ENCODE assay signal across 18 cellular contexts in the genomic region with DNA sequence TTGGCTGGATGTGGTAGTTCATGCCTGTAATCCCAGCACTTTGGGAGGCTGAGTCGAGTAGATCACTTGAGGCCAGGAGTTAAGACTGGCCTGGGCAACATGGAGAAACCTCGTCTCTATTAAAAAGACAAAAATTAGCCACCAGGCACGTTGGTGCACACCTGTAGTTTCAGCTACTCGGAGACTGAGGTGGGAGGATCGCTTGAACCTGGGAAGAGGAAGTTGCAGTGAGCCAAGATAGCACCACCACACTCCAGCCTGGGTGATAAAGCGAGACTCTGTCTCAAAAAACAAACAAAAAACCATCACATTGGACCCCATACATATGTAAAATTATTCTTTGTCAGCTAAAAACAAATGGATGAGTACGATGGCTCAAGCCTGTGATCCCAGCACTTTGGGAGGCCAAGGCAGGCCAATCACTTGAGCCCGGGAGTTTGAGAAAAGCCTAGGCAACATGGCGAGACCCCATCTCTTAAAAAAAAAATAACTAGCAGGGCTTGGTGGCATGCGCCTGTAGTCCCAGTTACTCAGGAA. TPM values are rescaled to one million over a fixed set of nuclear protein-coding genes. Genes with fewer than 3 reads are reported as not detected.
A peak's percentile ranks its signal among the peaks of the same experiment; 100 is the strongest.
DNase-seq lines count a peak whose midpoint lies in the region; ATAC-seq and TF ChIP-seq lines count a peak whose summit lies in the region.
"Had no signal": no experiment of that assay in that cellular context is flagged by ENCODE, and none has a peak within 500 bp of the region (broad histone marks: within the 10 kb centered on the region; RNA-seq: fewer than 3 reads in every experiment).

No MANE protein-coding gene starts in this region.

- H3K14ac ChIP-seq in H9 (ENCODE audit: insufficient read depth, low read length) (no peak overlapping the region), trophoblast cell (ENCODE audit: low read length) (peak overlapping the region; percentile 20)

- no peak overlapping the region for H3K18ac ChIP-seq in H9 (ENCODE audit: insufficient read length, low read depth, low read length)
- peak overlapping the region; percentile 35 for H3K18ac ChIP-seq in trophoblast cell (ENCODE audit: low read length)

- no peak overlapping the region for H3K9ac ChIP-seq in H9 (ENCODE audit: extremely low read depth, insufficient read length, low read length)
- no peak overlapping the region for H3K9ac ChIP-seq in trophoblast cell (ENCODE audit: low read length)
- H3K9ac ChIP-seq in endodermal cell (ENCODE audit: extremely low read depth, low read length, poor library complexity, severe bottlenecking), result no peak overlapping the region

- no peak overlapping the region for H3K27ac ChIP-seq in H9 (ENCODE audit: insufficient read length, low read depth, low read length)
- H3K27ac ChIP-seq in trophoblast cell (ENCODE audit: low read depth, low read length), result peak overlapping the region; percentile 55
- peak overlapping the region; percentile 19 to 62 for H3K27ac ChIP-seq in tibial artery
- H3K27ac ChIP-seq in endodermal cell (ENCODE audit: low read depth, low read length), result no peak overlapping the region
- H3K27ac ChIP-seq: RWPE1 had no signal

- no peak overlapping the region for H4K8ac ChIP-seq in H9 (replicated peaks; ENCODE audit: insufficient read length, low read depth, low read length)
- no peak overlapping the region for H4K8ac ChIP-seq in trophoblast cell (ENCODE audit: low read depth, low read length)

- H3K9me3 ChIP-seq in H9 (ENCODE audit: control insufficient read depth, low read depth, low read length) (no peaks in the 10 kb centered on the region), trophoblast cell (ENCODE audit: insufficient read depth, low read depth, low read length) (no peaks in the 10 kb centered on the region), tibial artery (no peaks in the 10 kb centered on the region), endodermal cell (ENCODE audit: control insufficient read depth, low read length) (no peaks in the 10 kb centered on the region)

- H2AFZ ChIP-seq in H9 (ENCODE audit: low read length), result no peak overlapping the region
- no peak overlapping the region for H2AFZ ChIP-seq in trophoblast cell (ENCODE audit: insufficient read depth, low read length, poor library complexity)

- H2BK20ac ChIP-seq in H9 (ENCODE audit: low read depth, low read length, poor library complexity, severe bottlenecking), result no peak overlapping the region

- H2BK120ac ChIP-seq in H9 (ENCODE audit: low read depth, low read length, poor library complexity, severe bottlenecking) (no peak overlapping the region), trophoblast cell (ENCODE audit: insufficient read depth, low read length, poor library complexity) (peak overlapping the region; percentile 81)

- DNase-seq in H9, result no peak
- DNase-seq in trophoblast cell, result no peak
- no peak for DNase-seq in tibial artery
- no peak for DNase-seq in endodermal cell
- no peak for DNase-seq in kidney tubule cell (ENCODE audit: low spot score)
- DNase-seq in NCI-H748 treated with DMSO at 0.1 percent for 48 hours (lab: John Stamatoyannopoulos, UW), result no peak
- DNase-seq: Calu3; CD4-positive, alpha-beta memory T cell; EL; KBM-7; NCI-H1105; NCI-H1694; NCI-H2081 treated with DMSO at 0.1 percent for 48 hours; NCI-H774 had no signal

- no peaks in the 10 kb centered on the region; the same call in 1 of the 2 replicates for H3K4me1 ChIP-seq in H9 (ENCODE audit: insufficient read depth, low read length)
- H3K4me1 ChIP-seq in trophoblast cell (ENCODE audit: control insufficient read depth in 1 of 2, insufficient read depth in 2 of 2, low read length in 2 of 2), result peaks cover 23% of the 10 kb centered on the region in 2 experiments
- H3K4me1 ChIP-seq in tibial artery, result peaks cover 0 to 50% (median 37%) of the 10 kb centered on the region in 4 donors
- peaks cover 3% of the 10 kb centered on the region for H3K4me1 ChIP-seq in endodermal cell (ENCODE audit: control insufficient read depth, insufficient read depth, low read length)

- H4K91ac ChIP-seq in H9 (ENCODE audit: insufficient read length, low read depth, low read length) (no peak overlapping the region), trophoblast cell (ENCODE audit: low read depth, low read length) (peak overlapping the region; percentile 35)

- no peaks in the 10 kb centered on the region for H3K9me3 Mint-ChIP-seq in H9
- no peaks in the 10 kb centered on the region for H3K9me3 Mint-ChIP-seq in brain
- no peaks in the 10 kb centered on the region for H3K9me3 Mint-ChIP-seq in endodermal cell
- H3K9me3 Mint-ChIP-seq: CD4-positive, alpha-beta memory T cell had no signal

- H3K4me3 Mint-ChIP-seq in H9 (no peak overlapping the region), brain (no peak overlapping the region), endodermal cell (no peak overlapping the region)
- H3K4me3 Mint-ChIP-seq: CD4-positive, alpha-beta memory T cell had no signal

- no peak overlapping the region for H2BK15ac ChIP-seq in H9 (ENCODE audit: low read depth, low read length)

- H3K4me3 ChIP-seq in trophoblast cell (ENCODE audit: low read depth, low read length) (no peak overlapping the region), tibial artery (no peak overlapping the region), endodermal cell (ENCODE audit: low read length) (no peak overlapping the region)
- H3K4me3 ChIP-seq: GM12878 had no signal

- H3K27ac Mint-ChIP-seq in H9 (peak overlapping the region; percentile 11 to 68 (median 41); a peak in 3 of 7 replicates), brain (peak overlapping the region in 3 of 5 experiments; percentile 7 to 60 (median 48)), endodermal cell (no peak overlapping the region)
- H3K27ac Mint-ChIP-seq: CD4-positive, alpha-beta memory T cell had no signal

- H3K27me3 Mint-ChIP-seq in H9 (ENCODE audit: low read depth) (no peaks in the 10 kb centered on the region; the same call in 1 of the 2 replicates), brain (no peaks in the 10 kb centered on the region), endodermal cell (ENCODE audit: insufficient read depth) (peaks cover under 1% of the 10 kb centered on the region)
- H3K27me3 Mint-ChIP-seq: CD4-positive, alpha-beta memory T cell had no signal

- H4K12ac ChIP-seq in trophoblast cell (ENCODE audit: low read depth, low read length), result no peak overlapping the region

- H3K23me2 ChIP-seq in H9 (ENCODE audit: insufficient read length, low read depth, low read length, poor library complexity, severe bottlenecking), result no peaks in the 10 kb centered on the region

- WGBS in H9 (ENCODE audit: extremely low coverage, insufficient read length, low lambda C conversion rate), result no CpG with 5 or more reads among the region's 10 CpGs
- no CpG with 5 or more reads among the region's 10 CpGs for WGBS in trophoblast cell (ENCODE audit: extremely low coverage, insufficient coverage, insufficient read length)
- 91 to 92% methylated on average over 5 to 10 of the region's 10 CpGs for WGBS in endodermal cell (ENCODE audit: insufficient coverage in 1 of 2, insufficient read length in 1 of 2), 2 experiments

- H2BK5ac ChIP-seq in H9 (ENCODE audit: insufficient read length, low read length) (no peak overlapping the region), trophoblast cell (ENCODE audit: low read depth, low read length, poor library complexity) (peak overlapping the region; percentile 43)

- H3K23ac ChIP-seq in H9 (ENCODE audit: insufficient read length, low read depth, low read length) (no peak overlapping the region), trophoblast cell (ENCODE audit: low read length) (no peak overlapping the region)

- H4K20me1 ChIP-seq in H9 (ENCODE audit: control insufficient read depth, insufficient read depth, insufficient read length), result no peaks in the 10 kb centered on the region

- intact Hi-C loops in tibial artery (cut with DNase I; ENCODE audit: low total_unique reads), result no loop called here

- no peaks in the 10 kb centered on the region for H3K27me3 ChIP-seq in H9 (ENCODE audit: insufficient read depth, low read length)
- no peaks in the 10 kb centered on the region for H3K27me3 ChIP-seq in trophoblast cell (ENCODE audit: insufficient read depth, low read length)
- H3K27me3 ChIP-seq in tibial artery, result no peaks in the 10 kb centered on the region
- no peaks in the 10 kb centered on the region for H3K27me3 ChIP-seq in endodermal cell (ENCODE audit: control insufficient read depth, insufficient read depth, low read length, poor library complexity, severe bottlenecking)

- TF ChIP-seq CTCF in H9 (conservative IDR thresholded peaks at IDR 0.05), result no peak
- TF ChIP-seq CTCF in brain (conservative IDR thresholded peaks at IDR 0.05), result no peak
- no peak for TF ChIP-seq CTCF in tibial artery (IDR thresholded peaks at IDR 0.05)
- TF ChIP-seq CTCF in endodermal cell (conservative IDR thresholded peaks at IDR 0.05), result no peak

- no peaks in the 10 kb centered on the region for H3K36me3 Mint-ChIP-seq in H9 (ENCODE audit: insufficient read depth in 1 of 3, low read depth in 3 of 3)
- peaks cover 11% of the 10 kb centered on the region for H3K36me3 Mint-ChIP-seq in brain
- H3K36me3 Mint-ChIP-seq in endodermal cell (ENCODE audit: low read depth), result peaks cover 3% of the 10 kb centered on the region

- H3T11ph ChIP-seq in H9 (ENCODE audit: low read length), result no peak overlapping the region

- H3K79me1 ChIP-seq in H9 (ENCODE audit: insufficient read depth, low read depth, low read length, poor library complexity, severe bottlenecking) (no peaks in the 10 kb centered on the region), trophoblast cell (ENCODE audit: low read length) (peaks cover 19% of the 10 kb centered on the region)

- H3K4me2 ChIP-seq in H9 (ENCODE audit: insufficient read depth, insufficient read length, low read length), result no peak overlapping the region
- H3K4me2 ChIP-seq in trophoblast cell (ENCODE audit: low read length), result no peak overlapping the region

- ATAC-seq in GM19452 (IDR thresholded peaks at IDR 0.05; ENCODE audit: unreplicated experiment), result no peak
- ATAC-seq: GM12878 had no signal

- H3K4me1 Mint-ChIP-seq in H9, result peaks cover 8 to 15% of the 10 kb centered on the region in 2 experiments
- peaks cover 21% of the 10 kb centered on the region for H3K4me1 Mint-ChIP-seq in brain
- peaks cover 26% of the 10 kb centered on the region for H3K4me1 Mint-ChIP-seq in endodermal cell
- H3K4me1 Mint-ChIP-seq: CD4-positive, alpha-beta memory T cell had no signal

- H3K36me3 ChIP-seq in trophoblast cell (ENCODE audit: control insufficient read depth in 1 of 2, insufficient read depth in 2 of 2, low read length in 2 of 2) (no peaks in the 10 kb centered on the region), tibial artery (peaks cover 0 to 5% (median 0%) of the 10 kb centered on the region in 3 donors), endodermal cell (ENCODE audit: control insufficient read depth, insufficient read depth, low read length) (no peaks in the 10 kb centered on the region)

- H3K4ac ChIP-seq in H9 (ENCODE audit: low read depth, low read length) (no peak overlapping the region), trophoblast cell (ENCODE audit: low read depth, low read length) (peak overlapping the region; percentile 47)

- H2BK12ac ChIP-seq in H9 (ENCODE audit: insufficient read length, low read depth, low read length) (no peak overlapping the region), trophoblast cell (ENCODE audit: low read length) (peak overlapping the region; percentile 89)

- no peaks in the 10 kb centered on the region for H3K79me2 ChIP-seq in H9 (ENCODE audit: insufficient read depth, low read length)
- H3K79me2 ChIP-seq in trophoblast cell (ENCODE audit: control insufficient read depth, insufficient read depth, low read length, poor library complexity), result peaks cover 2% of the 10 kb centered on the region

- H3K56ac ChIP-seq in H9 (ENCODE audit: insufficient read length, low read depth, low read length), result no peak overlapping the region

- H4K5ac ChIP-seq in H9 (ENCODE audit: insufficient read length, low read depth, low read length), result no peak overlapping the region

- no peak overlapping the region for H2AK5ac ChIP-seq in H9 (ENCODE audit: insufficient read length, low read length)
- H2AK5ac ChIP-seq in trophoblast cell (ENCODE audit: low read length), result peak overlapping the region; percentile 94

RNA-seq across cellular contexts. Expression of a gene that starts 43.9 kb away (rescaled TPM):
- total RNA-seq in H9 (2021), result 40.8 and 42.1 TPM in 2 replicates
- polyA plus RNA-seq in brain (ENCODE audit: insufficient read depth, low read depth, low replicate concordance), result 12.5 TPM
- 143 and 152 TPM in 2 replicates for polyA plus RNA-seq in trophoblast cell (2013)
- total RNA-seq in endodermal cell, result 10 to 100 TPM; 20.1 to 26.0 TPM
- 28.6 TPM for polyA plus RNA-seq in endodermal cell (2013, experiment 1 of 2)
- polyA plus RNA-seq in endodermal cell (2013, experiment 2 of 2), result 26.3 TPM

Comparison
In these comparisons a context has a peak if more than half of its experiments do, and no peak if none do; other contexts are left out.
1. H3K27ac ChIP-seq: peak in trophoblast cell (single experiment) and tibial artery (2 of 2); none in H9 (single experiment) and endodermal cell (single experiment).